In the genomic region with DNA sequence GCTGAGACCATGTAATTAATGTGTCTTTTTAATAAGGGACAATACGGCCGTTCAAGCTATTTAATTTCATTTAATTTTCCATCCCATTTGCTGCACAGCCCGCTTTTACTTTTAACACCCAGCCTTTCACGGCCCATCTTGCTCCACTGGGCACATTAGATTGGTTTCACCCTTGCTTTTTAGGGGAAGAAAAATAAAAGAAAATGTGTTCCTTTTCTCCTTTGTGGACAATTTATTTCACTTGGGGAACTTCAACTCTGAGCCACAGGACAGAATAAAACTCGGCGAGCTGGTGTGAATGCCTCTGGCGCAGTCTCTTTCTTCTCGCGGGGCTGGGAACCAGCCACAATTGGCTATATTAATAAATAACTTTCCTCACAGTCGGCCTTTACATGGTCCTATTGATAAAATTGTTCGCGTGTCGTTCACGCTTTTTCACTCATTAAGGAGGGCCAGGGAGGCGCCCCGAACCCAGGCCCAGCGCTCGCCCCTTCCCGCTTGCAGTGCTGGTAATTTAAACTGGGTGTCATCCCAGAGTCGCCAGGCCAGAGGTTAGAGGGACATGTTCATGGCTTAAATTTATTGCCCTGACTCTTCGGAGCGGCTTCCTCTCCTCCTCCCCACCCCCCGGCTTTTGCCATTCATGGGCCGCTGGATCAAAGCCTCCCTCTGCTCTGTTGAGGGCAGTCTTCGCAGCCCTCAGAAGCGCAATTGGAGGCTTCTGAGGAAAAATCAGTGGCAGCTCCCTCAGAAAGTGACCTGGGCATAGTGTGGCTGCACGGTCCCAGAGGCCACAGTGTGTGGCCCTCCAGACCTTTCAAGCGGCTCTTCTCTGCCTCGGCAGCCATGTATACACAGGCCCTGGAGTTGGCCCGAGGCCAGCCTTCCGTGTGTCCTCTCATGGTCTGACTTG, we compare ENCODE assay signal across 11 cellular contexts. TPM values are rescaled to one million over a fixed set of nuclear protein-coding genes. Genes with fewer than 3 reads are reported as not detected.
DNase-seq lines count a peak whose midpoint lies in the region; ATAC-seq and TF ChIP-seq lines count a peak whose summit lies in the region.
"Had no signal": no experiment of that assay in that cellular context is flagged by ENCODE, and none has a peak within 500 bp of the region (broad histone marks: within the 10 kb centered on the region; RNA-seq: fewer than 3 reads in every experiment).

No MANE protein-coding gene starts in this region.

- WGBS in mesenchymal stem cell = 2% methylated on average over 27 of the region's 31 CpGs

- no peak for DNase-seq in left ventricle myocardium inferior
- no peak for DNase-seq in left ventricle myocardium superior
- DNase-seq in activated naive CD8-positive, alpha-beta T cell treated with anti-CD3 and anti-CD28 coated beads, Interleukin-2, amount 50 U/mL, for 24 hours = peak; percentile 3
- no peak for DNase-seq in mesenchymal stem cell
- DNase-seq in upper lobe of right lung = no peak
- DNase-seq in midbrain (lab: John Stamatoyannopoulos, UW) = no peak
- no peak for DNase-seq in NCI-H1436 treated with DMSO at 0.1 percent for 48 hours (lab: John Stamatoyannopoulos, UW)
- DNase-seq: NCI-H1048 had no signal

- H3K36me3 ChIP-seq in left ventricle myocardium inferior = no peaks in the 10 kb centered on the region
- H3K36me3 ChIP-seq in mesenchymal stem cell (ENCODE audit: control insufficient read depth in 1 of 2, insufficient read depth in 2 of 2, low read depth in 1 of 2, low read length in 2 of 2) = no peaks in the 10 kb centered on the region
- H3K36me3 ChIP-seq in upper lobe of right lung = no peaks in the 10 kb centered on the region

- H3K79me1 ChIP-seq in mesenchymal stem cell (replicated peaks; ENCODE audit: low read length, poor library complexity, severe bottlenecking) = no peaks in the 10 kb centered on the region

- H3K4me3 ChIP-seq in left ventricle myocardium inferior = peak overlapping the region; percentile 60
- H3K4me3 ChIP-seq in mesenchymal stem cell (ENCODE audit: insufficient read depth in 1 of 2, low read depth in 1 of 2, low read length in 2 of 2) = peak overlapping the region in 1 of 2 experiments; percentile 73
- H3K4me3 ChIP-seq in upper lobe of right lung = peak overlapping the region; percentile 33

- no peak overlapping the region for H4K91ac ChIP-seq in mesenchymal stem cell (ENCODE audit: low read length)

- H3K27me3 ChIP-seq in left ventricle myocardium inferior (ENCODE audit: low read depth) = peaks cover 100% of the 10 kb centered on the region
- peaks cover 92 to 100% of the 10 kb centered on the region in 2 experiments for H3K27me3 ChIP-seq in mesenchymal stem cell (ENCODE audit: control insufficient read depth in 1 of 2, insufficient read depth in 1 of 2, low read length in 2 of 2)
- peaks cover 100% of the 10 kb centered on the region for H3K27me3 ChIP-seq in upper lobe of right lung

- H2BK120ac ChIP-seq in mesenchymal stem cell (ENCODE audit: low read depth, low read length) = no peak overlapping the region

- H3K23ac ChIP-seq in mesenchymal stem cell (ENCODE audit: low read length in 2 of 2) = no peak overlapping the region

- no peak for TF ChIP-seq CTCF in left ventricle myocardium inferior (IDR thresholded peaks at IDR 0.05; ENCODE audit: borderline replicate concordance)
- TF ChIP-seq CTCF in upper lobe of right lung (IDR thresholded peaks at IDR 0.05) = no peak

- H3K4me3 Mint-ChIP-seq in activated naive CD8-positive, alpha-beta T cell treated with anti-CD3 and anti-CD28 coated beads, Interleukin-2, amount 50 U/mL, for 24 hours = peak overlapping the region; percentile 45

- no peak overlapping the region for H4K8ac ChIP-seq in mesenchymal stem cell (ENCODE audit: low read length)

- H2BK12ac ChIP-seq in mesenchymal stem cell (ENCODE audit: low read length in 2 of 2) = no peak overlapping the region

- H3K27me3 Mint-ChIP-seq in activated naive CD8-positive, alpha-beta T cell treated with anti-CD3 and anti-CD28 coated beads, Interleukin-2, amount 50 U/mL, for 24 hours = peaks cover 91% of the 10 kb centered on the region

- H2AK5ac ChIP-seq in mesenchymal stem cell (ENCODE audit: low read length, severe bottlenecking) = no peak overlapping the region

- H3K18ac ChIP-seq in mesenchymal stem cell (ENCODE audit: low read depth in 1 of 2, low read length in 2 of 2) = no peak overlapping the region

- no peak overlapping the region for H3K4ac ChIP-seq in mesenchymal stem cell (ENCODE audit: low read depth in 1 of 2, low read length in 2 of 2)

- H3K14ac ChIP-seq in mesenchymal stem cell (ENCODE audit: low read length in 2 of 2) = no peak overlapping the region

- H3K36me3 Mint-ChIP-seq in activated naive CD8-positive, alpha-beta T cell treated with anti-CD3 and anti-CD28 coated beads, Interleukin-2, amount 50 U/mL, for 24 hours (ENCODE audit: low read depth) = no peaks in the 10 kb centered on the region

- H3K4me1 ChIP-seq in left ventricle myocardium inferior (peaks cover 46% of the 10 kb centered on the region), mesenchymal stem cell (ENCODE audit: control insufficient read depth, insufficient read depth, low read depth, low read length) (peaks cover 18% of the 10 kb centered on the region), upper lobe of right lung (peaks cover 13% of the 10 kb centered on the region)

- ATAC-seq in left ventricle myocardium superior (no peak), upper lobe of right lung (no peak), GM19467 (IDR thresholded peaks at IDR 0.05; ENCODE audit: unreplicated experiment) (no peak)
- ATAC-seq in activated naive CD8-positive, alpha-beta T cell treated with anti-CD3 and anti-CD28 coated beads, Interleukin-2, amount 50 U/mL, for 24 hours = no peak

- H2AFZ ChIP-seq in mesenchymal stem cell (ENCODE audit: low read depth, low read length) = no peak overlapping the region

- H3K27ac Mint-ChIP-seq in activated naive CD8-positive, alpha-beta T cell treated with anti-CD3 and anti-CD28 coated beads, Interleukin-2, amount 50 U/mL, for 24 hours = no peak overlapping the region

- H3K27ac ChIP-seq in left ventricle myocardium inferior (replicated peaks) (no peak overlapping the region), mesenchymal stem cell (ENCODE audit: low read length, poor library complexity, severe bottlenecking) (no peak overlapping the region), upper lobe of right lung (no peak overlapping the region)

- H3K9me3 Mint-ChIP-seq in activated naive CD8-positive, alpha-beta T cell treated with anti-CD3 and anti-CD28 coated beads, Interleukin-2, amount 50 U/mL, for 24 hours = peaks cover 5% of the 10 kb centered on the region

- H3K9ac ChIP-seq in mesenchymal stem cell (ENCODE audit: low read length) = no peak overlapping the region

- H3K4me1 Mint-ChIP-seq in activated naive CD8-positive, alpha-beta T cell treated with anti-CD3 and anti-CD28 coated beads, Interleukin-2, amount 50 U/mL, for 24 hours = peaks cover 38% of the 10 kb centered on the region

- H3K9me3 ChIP-seq in left ventricle myocardium inferior (replicated peaks) = no peaks in the 10 kb centered on the region
- H3K9me3 ChIP-seq in mesenchymal stem cell (ENCODE audit: control insufficient read depth, low read length) = no peaks in the 10 kb centered on the region
- H3K9me3 ChIP-seq in upper lobe of right lung = no peaks in the 10 kb centered on the region

- peak overlapping the region; percentile 97 for H3K4me2 ChIP-seq in mesenchymal stem cell (ENCODE audit: low read length, poor library complexity, severe bottlenecking)

- no peak overlapping the region for H2BK5ac ChIP-seq in mesenchymal stem cell (ENCODE audit: low read depth, low read length, poor library complexity, severe bottlenecking)

- intact Hi-C loops in left ventricle myocardium inferior (cut with micrococcal nuclease) = no loop called here
- intact Hi-C loops in left ventricle myocardium superior (cut with micrococcal nuclease) = no loop called here
- intact Hi-C loops in upper lobe of right lung (cut with DNase I) = no loop called here

- no peak overlapping the region for H2BK15ac ChIP-seq in mesenchymal stem cell (ENCODE audit: low read depth, poor library complexity, severe bottlenecking)

RNA-seq across cellular contexts. Expression of gene PRDM13, which starts 2.2 kb away (rescaled TPM):
- not detected for total RNA-seq in left ventricle myocardium inferior
- not detected for total RNA-seq in left ventricle myocardium superior
- polyA plus RNA-seq in mesenchymal stem cell (2013, experiment 1 of 2) = not detected
- polyA plus RNA-seq in mesenchymal stem cell (2013, experiment 2 of 2) = not detected
- total RNA-seq in upper lobe of right lung = not detected
- total RNA-seq: esophagus mucosa, RPMI7951 had no signal

RNA-seq across cellular contexts. Expression of gene CCNC, which starts 36.0 kb away (rescaled TPM):
- total RNA-seq in left ventricle myocardium inferior = 15.1 TPM
- total RNA-seq in left ventricle myocardium superior = 16.9 TPM
- polyA plus RNA-seq in mesenchymal stem cell (2013, experiment 1 of 2) = 26.7 TPM
- 27.8 TPM for polyA plus RNA-seq in mesenchymal stem cell (2013, experiment 2 of 2)
- 40.3 TPM for total RNA-seq in upper lobe of right lung
